In the genomic region with DNA sequence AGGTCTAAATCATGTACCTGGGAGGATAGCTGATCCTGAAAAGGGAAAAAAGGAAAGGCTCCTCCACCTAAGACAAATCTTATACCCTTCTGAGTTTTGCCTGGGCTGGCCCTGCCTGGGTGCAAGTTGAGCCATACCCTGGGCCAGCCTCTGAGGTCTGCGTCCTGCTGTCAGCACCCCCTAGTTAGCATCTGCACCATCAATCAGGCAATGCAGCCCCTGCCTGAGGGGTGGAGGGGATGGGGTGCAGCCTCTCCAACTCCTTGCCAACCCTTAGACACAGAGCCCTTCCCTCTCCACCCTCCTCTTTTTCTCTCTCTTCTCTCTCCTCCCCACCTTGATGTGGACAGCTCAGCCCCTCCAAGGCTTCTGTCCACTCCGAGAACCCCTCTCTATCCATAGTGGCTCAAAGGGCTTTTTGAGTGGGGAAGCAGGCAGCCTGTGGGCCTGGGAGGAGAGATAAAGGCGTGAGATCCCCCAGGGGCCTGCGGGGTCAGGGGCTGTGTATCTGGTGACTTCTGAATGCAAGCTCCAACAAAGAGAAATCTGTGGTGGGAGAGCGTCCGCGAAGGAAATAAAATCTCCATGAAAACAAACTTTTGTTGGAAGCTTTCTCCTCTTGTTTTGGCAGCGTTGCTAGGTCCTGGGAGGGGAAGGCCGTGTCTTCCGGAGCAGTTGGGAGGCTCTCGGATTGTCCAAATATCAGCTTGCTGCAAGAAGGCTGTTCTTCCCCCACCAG, we compare ENCODE assay signal across 14 cellular contexts. TPM values are rescaled to one million over a fixed set of nuclear protein-coding genes. Genes with fewer than 3 reads are reported as not detected.
DNase-seq lines count a peak whose midpoint lies in the region; ATAC-seq and TF ChIP-seq lines count a peak whose summit lies in the region.
"Had no signal": no experiment of that assay in that cellular context is flagged by ENCODE, and none has a peak within 500 bp of the region (broad histone marks: within the 10 kb centered on the region; RNA-seq: fewer than 3 reads in every experiment).

No MANE protein-coding gene starts in this region.

- no peaks in the 10 kb centered on the region for H3K9me3 ChIP-seq in iPS-18c (ENCODE audit: control insufficient read depth, insufficient read depth, low read length)
- H3K9me3 ChIP-seq in ovary, result no peaks in the 10 kb centered on the region
- H3K9me3 ChIP-seq in OCI-LY7 (ENCODE audit: low read length), result no peaks in the 10 kb centered on the region

- H3K36me3 ChIP-seq in ovary (no peaks in the 10 kb centered on the region), OCI-LY7 (ENCODE audit: insufficient read depth, low read length) (no peaks in the 10 kb centered on the region)

- POLR2A ChIA-PET in OCI-LY7 (lab: Charles Lee), result interaction anchor here (1.2 kb wide), 1 partner anchor 377 kb away, joined by 7 read pairs; no protein-coding TSS in a partner anchor

- WGBS in ovary, 3 donors, result 4 to 9% (median 8%) methylated on average over 11 of the region's 11 CpGs

- H3K4me1 ChIP-seq in ovary (ENCODE audit: insufficient read depth) (peaks cover 23% of the 10 kb centered on the region), OCI-LY7 (ENCODE audit: insufficient read depth, low read length, poor library complexity, severe bottlenecking) (no peaks in the 10 kb centered on the region)

- no TSS peak for BruUV-seq in OCI-LY7 (replicated peaks; lab: Mats Ljungman, UMichigan)

- H4K20me1 ChIP-seq in OCI-LY7 (ENCODE audit: insufficient read depth, low read length), result no peaks in the 10 kb centered on the region; the same call in 1 of the 2 replicates

- no peak for TF ChIP-seq POLR2A in ovary (IDR thresholded peaks at IDR 0.05)

- DNase-seq in COLO829 (ENCODE audit: low spot score) (peak; percentile 96), coronary artery (ENCODE audit: low spot score) (no peak), ovary (peak; percentile 65 to 79 (median 69)), globus pallidus (ENCODE audit: low spot score) (no peak), OCI-LY7 (ENCODE audit: low spot score) (no peak), SHP77 (lab: John Stamatoyannopoulos, UW) (no peak), left colon (no peak)
- DNase-seq: activated CD4-positive, alpha-beta T cell treated with anti-CD3 and anti-CD28 coated beads, Interleukin-2, amount 50 U/mL, for 48 hours; hippocampal formation; Kasumi-1; NCI-H2107; stimulated activated CD4-positive, alpha-beta T cell treated with anti-CD3 and anti-CD28 coated beads, Interleukin-4, amount 100 ng/mL, for 24 hours had no signal

- no peak overlapping the region for H2AFZ ChIP-seq in OCI-LY7 (ENCODE audit: low read length)

- intact Hi-C loops in ovary (cut with DNase I), result loop anchor here in 1 of 4 donors (5.0 kb wide), 1 partner anchor 52 kb away; a partner anchor contains a TSS
- intact Hi-C loops in OCI-LY7 (cut with micrococcal nuclease; ENCODE audit: unreplicated experiment), result no loop called here
- intact Hi-C loops in left colon (cut with DNase I, micrococcal nuclease), result no loop called here

- peak overlapping the region in 1 of 2 donors; percentile 41 for H3K27ac ChIP-seq in coronary artery
- H3K27ac ChIP-seq in ovary, result peak overlapping the region; percentile 41 to 83
- H3K27ac ChIP-seq in OCI-LY7 (ENCODE audit: low read depth, low read length, poor library complexity, severe bottlenecking), result no peak overlapping the region

- H3K4me3 ChIP-seq in coronary artery (peak overlapping the region; percentile 9), iPS-18c (ENCODE audit: insufficient read depth, low read depth, low read length) (peak overlapping the region; percentile 10; the same call in 1 of the 2 replicates), ovary (no peak overlapping the region), OCI-LY7 (ENCODE audit: low read depth, low read length, poor library complexity, severe bottlenecking) (no peak overlapping the region)

- TF ChIP-seq CTCF in coronary artery (IDR thresholded peaks at IDR 0.05), result no peak
- no peak for TF ChIP-seq CTCF in ovary (IDR thresholded peaks at IDR 0.05)
- TF ChIP-seq CTCF in OCI-LY7 (conservative IDR thresholded peaks at IDR 0.05; ENCODE audit: low read length), result no peak

- no peak overlapping the region for H3K4me2 ChIP-seq in OCI-LY7 (ENCODE audit: low read length)

- H3K9me2 ChIP-seq in OCI-LY7 (ENCODE audit: insufficient read depth, low read length), result no peaks in the 10 kb centered on the region

- H3K27me3 ChIP-seq in ovary, result no peaks in the 10 kb centered on the region

- ATAC-seq in left colon, result no peak

- CTCF ChIA-PET in OCI-LY7 (lab: Charles Lee; ENCODE audit: unreplicated experiment), result no interaction called here

- no peaks in the 10 kb centered on the region for H3K79me2 ChIP-seq in OCI-LY7 (ENCODE audit: insufficient read depth, low read depth, low read length)

- no peak for TF ChIP-seq EP300 in ovary (IDR thresholded peaks at IDR 0.05)

RNA-seq across cellular contexts. Expression of a gene that starts 50.1 kb away (rescaled TPM):
- total RNA-seq in ovary (10 to 100 TPM; 11.8 to 42.3 (median 30.2) TPM), OCI-LY7 (2022) (not detected in 2 replicates), left colon (1 to 10 TPM in 1 of 2 donors, under 1 TPM in 1; 0.49 to 1.5 TPM)
- 10 to 100 TPM; 10.6 to 13.0 TPM for polyA plus RNA-seq in ovary
- total RNA-seq in OCI-LY7 (2014; rRNA removed; shearing (Covaris generic)), result not detected in 2 replicates
- total RNA-seq: T-helper 1 cell treated with Interleukin-12 subunit alpha and Interleukin-12 subunit beta and Interleukin-4 antibody, amounts not matched to agents 30 ng/mL and 1 ng/mL, for 36 hours had no signal

Comparison
In these comparisons a context has a peak if more than half of its experiments do, and no peak if none do; other contexts are left out.
1. DNase-seq: peak in COLO829 (single experiment) and ovary (5 of 5); none in coronary artery (single experiment), globus pallidus (single experiment), OCI-LY7 (single experiment), SHP77 (0 of 2) and left colon (0 of 2).
2. H3K4me3 ChIP-seq: peak in coronary artery (single experiment) and iPS-18c (single experiment); none in ovary (single experiment) and OCI-LY7 (single experiment).
3. RNA of a gene that starts 50.1 kb away (total RNA-seq): 11.8 to 42.3 TPM in ovary; 0.49 to 1.5 TPM in left colon and not detected in OCI-LY7; every median in the first group is over 4 times any median in the second.